Comparison of ENCODE assay signal across 8 cellular contexts in genomic region chr3:52685705-52686691, GRCh38. TPM values are rescaled to one million over a fixed set of nuclear protein-coding genes. Genes with fewer than 3 reads are reported as not detected.
DNase-seq lines count a peak whose midpoint lies in the region; ATAC-seq and TF ChIP-seq lines count a peak whose summit lies in the region.

A gene with protein sequence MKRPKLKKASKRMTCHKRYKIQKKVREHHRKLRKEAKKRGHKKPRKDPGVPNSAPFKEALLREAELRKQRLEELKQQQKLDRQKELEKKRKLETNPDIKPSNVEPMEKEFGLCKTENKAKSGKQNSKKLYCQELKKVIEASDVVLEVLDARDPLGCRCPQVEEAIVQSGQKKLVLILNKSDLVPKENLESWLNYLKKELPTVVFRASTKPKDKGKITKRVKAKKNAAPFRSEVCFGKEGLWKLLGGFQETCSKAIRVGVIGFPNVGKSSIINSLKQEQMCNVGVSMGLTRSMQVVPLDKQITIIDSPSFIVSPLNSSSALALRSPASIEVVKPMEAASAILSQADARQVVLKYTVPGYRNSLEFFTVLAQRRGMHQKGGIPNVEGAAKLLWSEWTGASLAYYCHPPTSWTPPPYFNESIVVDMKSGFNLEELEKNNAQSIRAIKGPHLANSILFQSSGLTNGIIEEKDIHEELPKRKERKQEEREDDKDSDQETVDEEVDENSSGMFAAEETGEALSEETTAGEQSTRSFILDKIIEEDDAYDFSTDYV (plus strand): TSS chr3:52686032. CDS start chr3:52686093, 61 bp downstream.
Gene PBRM1 (minus strand): TSS chr3:52685913.

- TF ChIP-seq POLR2A in GM18951 (IDR thresholded peaks at IDR 0.05; ENCODE audit: extremely low read depth, insufficient read depth, insufficient read length): peak; percentile 92

- ATAC-seq in HG03175 (IDR thresholded peaks at IDR 0.05; ENCODE audit: unreplicated experiment): peak; percentile 79

- DNase-seq in AG09319 (ENCODE audit: extremely low read depth, low read depth) (peak; percentile 89), NCI-H460 (ENCODE audit: extremely low read depth, low read depth) (peak; percentile 90), cerebellar cortex (ENCODE audit: low spot score) (peak; percentile 95), islet precursor cell (peak; percentile 96)
- peak; percentile 93 for DNase-seq in activated CD4-positive, CD25-positive, alpha-beta regulatory T cell treated with anti-CD3 and anti-CD28 coated beads, Interleukin-2, amount 50 U/mL, for 72 hours
- DNase-seq in stimulated activated CD4-positive, alpha-beta T cell treated with anti-CD3 and anti-CD28 coated beads, Interleukin-12 subunit alpha, Interleukin-12 subunit beta, amount 100 ng/mL, for 4 hours: peak; percentile 89

- no peak for TF ChIP-seq CTCF in AG09319 (IDR thresholded peaks at IDR 0.05; ENCODE audit: low read depth, low read length)

- in situ Hi-C loops in GM18951 (cut with MboI; ENCODE audit: low sequenced_read_pairs, unreplicated experiment): no loop called here

RNA-seq across cellular contexts. Expression of the first gene that starts in this region (rescaled TPM):
- 173 and 174 TPM in 2 replicates for total RNA-seq in NCI-H460 (2014; rRNA removed; shearing (Covaris generic))
- polyA plus RNA-seq in NCI-H460 (2014; cell fraction: nucleus; rRNA removed): 243 and 266 TPM in 2 replicates

RNA-seq across cellular contexts. Expression of gene PBRM1, which starts in this region (rescaled TPM):
- total RNA-seq in NCI-H460 (2014; rRNA removed; shearing (Covaris generic)): 32.1 and 38.2 TPM in 2 replicates
- 11.5 and 11.9 TPM in 2 replicates for polyA plus RNA-seq in NCI-H460 (2014; cell fraction: nucleus; rRNA removed)

Comparison
In these comparisons a context has a peak if more than half of its experiments do, and no peak if none do; other contexts are left out.
1. Peak in every context shown above with its lines: DNase-seq and ATAC-seq.